ENCODE assay signal across 14 cellular contexts in genomic region chr1:24507423-24507804, GRCh38. TPM values are rescaled to one million over a fixed set of nuclear protein-coding genes. Genes with fewer than 3 reads are reported as not detected.
DNase-seq lines count a peak whose midpoint lies in the region; ATAC-seq and TF ChIP-seq lines count a peak whose summit lies in the region.
"Had no signal": no experiment of that assay in that cellular context is flagged by ENCODE, and none has a peak within 500 bp of the region (broad histone marks: within the 10 kb centered on the region; RNA-seq: fewer than 3 reads in every experiment).

No MANE protein-coding gene starts in this region.

- H3K9me3 ChIP-seq in CD4-positive, alpha-beta T cell (ENCODE audit: control insufficient read depth, low read length): no peaks in the 10 kb centered on the region

- H3K4me1 Mint-ChIP-seq in CD4-positive, alpha-beta T cell (ENCODE audit: low read depth): peaks cover 83% of the 10 kb centered on the region
- H3K4me1 Mint-ChIP-seq in IgD-negative memory B cell: peaks cover 38 to 54% (median 51%) of the 10 kb centered on the region in 3 donors
- H3K4me1 Mint-ChIP-seq in activated T-helper 2 cell treated with anti-CD3 and anti-CD28 coated beads, Interferon-gamma antibody, Interleukin-2, Interleukin-4, amounts not matched to agents 10 μg/mL and 5 μg/mL and 100 μg/mL, durations not matched to agents 14 hours and 24 hours and 36 hours (ENCODE audit: low read depth): peaks cover 63% of the 10 kb centered on the region
- peaks cover 30% of the 10 kb centered on the region for H3K4me1 Mint-ChIP-seq in memory B cell

- H3K4me3 Mint-ChIP-seq in CD4-positive, alpha-beta T cell: peak overlapping the region; percentile 86
- peak overlapping the region in 2 of 4 donors; percentile 54 to 71 for H3K4me3 Mint-ChIP-seq in IgD-negative memory B cell
- peak overlapping the region; percentile 61 for H3K4me3 Mint-ChIP-seq in activated T-helper 2 cell treated with anti-CD3 and anti-CD28 coated beads, Interferon-gamma antibody, Interleukin-2, Interleukin-4, amounts not matched to agents 10 μg/mL and 5 μg/mL and 100 μg/mL, durations not matched to agents 14 hours and 24 hours and 36 hours (ENCODE audit: low read depth)
- H3K4me3 Mint-ChIP-seq in memory B cell: peak overlapping the region; percentile 12

- H3K9me3 Mint-ChIP-seq in CD4-positive, alpha-beta T cell: no peaks in the 10 kb centered on the region
- H3K9me3 Mint-ChIP-seq in IgD-negative memory B cell: no peaks in the 10 kb centered on the region
- no peaks in the 10 kb centered on the region for H3K9me3 Mint-ChIP-seq in activated T-helper 2 cell treated with anti-CD3 and anti-CD28 coated beads, Interferon-gamma antibody, Interleukin-2, Interleukin-4, amounts not matched to agents 10 μg/mL and 5 μg/mL and 100 μg/mL, durations not matched to agents 14 hours and 24 hours and 36 hours
- H3K9me3 Mint-ChIP-seq in memory B cell: no peaks in the 10 kb centered on the region

- no peak for TF ChIP-seq CTCF in CD4-positive, alpha-beta T cell (IDR thresholded peaks at IDR 0.05)

- POLR2A ChIA-PET in CD4-positive, alpha-beta T cell (lab: Charles Lee): interaction anchor here (0.6 to 14.4 kb wide), 11 partner anchors 9 to 135 kb away, joined by 3 to 692 read pairs (median 6); partner anchors contain the start of genes NIPAL3, SRRM1 and STPG1

- peaks cover 78% of the 10 kb centered on the region for H3K36me3 Mint-ChIP-seq in CD4-positive, alpha-beta T cell (ENCODE audit: low read depth)
- H3K36me3 Mint-ChIP-seq in IgD-negative memory B cell (peaks cover 6% of the 10 kb centered on the region), memory B cell (peaks cover 7% of the 10 kb centered on the region)
- peaks cover 43% of the 10 kb centered on the region for H3K36me3 Mint-ChIP-seq in activated T-helper 2 cell treated with anti-CD3 and anti-CD28 coated beads, Interferon-gamma antibody, Interleukin-2, Interleukin-4, amounts not matched to agents 10 μg/mL and 5 μg/mL and 100 μg/mL, durations not matched to agents 14 hours and 24 hours and 36 hours (ENCODE audit: low read depth)

- H3K27me3 Mint-ChIP-seq in CD4-positive, alpha-beta T cell: no peaks in the 10 kb centered on the region
- H3K27me3 Mint-ChIP-seq in IgD-negative memory B cell (no peaks in the 10 kb centered on the region), memory B cell (no peaks in the 10 kb centered on the region)
- no peaks in the 10 kb centered on the region for H3K27me3 Mint-ChIP-seq in activated T-helper 2 cell treated with anti-CD3 and anti-CD28 coated beads, Interferon-gamma antibody, Interleukin-2, Interleukin-4, amounts not matched to agents 10 μg/mL and 5 μg/mL and 100 μg/mL, durations not matched to agents 14 hours and 24 hours and 36 hours (ENCODE audit: low read depth)

- ATAC-seq in CD4-positive, alpha-beta T cell (ENCODE audit: poor library complexity): peak; percentile 20
- ATAC-seq in memory B cell (ENCODE audit: low read depth) (no peak), GM21786 (IDR thresholded peaks at IDR 0.05; ENCODE audit: unreplicated experiment) (no peak)

- intact Hi-C loops in CD4-positive, alpha-beta T cell (cut with DNase I, micrococcal nuclease): loop anchor here in 1 of 2 experiments (1.0 to 5.0 kb wide), 4 partner anchors 26 to 92 kb away; partner anchors contain the start of gene NIPAL3
- intact Hi-C loops in activated T-helper 2 cell treated with anti-CD3 and anti-CD28 coated beads, Interferon-gamma antibody, Interleukin-2, Interleukin-4, amounts not matched to agents 10 μg/mL and 5 μg/mL and 100 μg/mL, durations not matched to agents 14 hours and 24 hours and 36 hours (cut with micrococcal nuclease): no loop called here

- DNase-seq in CD4-positive, alpha-beta T cell: peak in 4 of 10 experiments; percentile 24 to 56 (median 42)
- no peak for DNase-seq in activated T-helper 2 cell treated with anti-CD3 and anti-CD28 coated beads, Interferon-gamma antibody, Interleukin-2, Interleukin-4, amounts not matched to agents 10 μg/mL and 5 μg/mL and 100 μg/mL, durations not matched to agents 14 hours and 24 hours and 36 hours (ENCODE audit: low spot score)
- DNase-seq in memory B cell (ENCODE audit: low spot score in 2 of 2) (no peak), SHP77 treated with DMSO at 0.1 percent for 48 hours (lab: John Stamatoyannopoulos, UW) (no peak), DMS114 treated with DMSO at 0.1 percent for 48 hours (lab: John Stamatoyannopoulos, UW; ENCODE audit: unreplicated experiment) (no peak), NCI-H1105 treated with DMSO at 0.1 percent for 48 hours (lab: John Stamatoyannopoulos, UW) (no peak)
- DNase-seq: AML-193, GM23248, islet precursor cell, occipital lobe, RPMI8226 had no signal

- H3K27me3 ChIP-seq in CD4-positive, alpha-beta T cell (ENCODE audit: control insufficient read depth, insufficient read depth, low read length): no peaks in the 10 kb centered on the region

- peak overlapping the region; percentile 89 for H3K27ac ChIP-seq in CD4-positive, alpha-beta T cell (ENCODE audit: low read depth, low read length)
- H3K27ac ChIP-seq: GM23248 had no signal

- CTCF ChIA-PET in CD4-positive, alpha-beta T cell (lab: Charles Lee): interaction anchor here (0.6 to 4.3 kb wide), 6 partner anchors 11 to 92 kb away, joined by 3 to 25 read pairs (median 4); partner anchors contain the start of gene NIPAL3

- H3K27ac Mint-ChIP-seq in CD4-positive, alpha-beta T cell: peak overlapping the region; percentile 96
- H3K27ac Mint-ChIP-seq in IgD-negative memory B cell (peak overlapping the region; percentile 36 to 92 (median 72)), memory B cell (no peak overlapping the region)
- peak overlapping the region; percentile 73 for H3K27ac Mint-ChIP-seq in activated T-helper 2 cell treated with anti-CD3 and anti-CD28 coated beads, Interferon-gamma antibody, Interleukin-2, Interleukin-4, amounts not matched to agents 10 μg/mL and 5 μg/mL and 100 μg/mL, durations not matched to agents 14 hours and 24 hours and 36 hours

RNA-seq across cellular contexts. Expression of gene RCAN3, which starts 4.8 kb away (rescaled TPM):
- 100 to 1,000 TPM; 185 to 191 TPM for total RNA-seq in CD4-positive, alpha-beta T cell
- polyA plus RNA-seq in IgD-negative memory B cell: 36.1 TPM
- total RNA-seq in activated T-helper 2 cell treated with anti-CD3 and anti-CD28 coated beads, Interferon-gamma antibody, Interleukin-2, Interleukin-4, amounts not matched to agents 10 μg/mL and 5 μg/mL and 100 μg/mL, durations not matched to agents 14 hours and 24 hours and 36 hours: 31.9 and 33.8 TPM in 2 replicates

RNA-seq across cellular contexts. Expression of gene NCMAP, which starts 48.5 kb away (rescaled TPM):
- total RNA-seq in CD4-positive, alpha-beta T cell: not detected
- not detected for polyA plus RNA-seq in IgD-negative memory B cell
- not detected in 2 replicates for total RNA-seq in activated T-helper 2 cell treated with anti-CD3 and anti-CD28 coated beads, Interferon-gamma antibody, Interleukin-2, Interleukin-4, amounts not matched to agents 10 μg/mL and 5 μg/mL and 100 μg/mL, durations not matched to agents 14 hours and 24 hours and 36 hours
- total RNA-seq: GM23248, mesenteric fat pad had no signal
- polyA plus RNA-seq: GM23248 had no signal
